In genomic region chr3:188905991-188906635, GRCh38 we compare ENCODE assay signal across 21 cellular contexts.
A peak's percentile ranks its signal among the peaks of the same experiment; 100 is the strongest.
DNase-seq lines count a peak whose midpoint lies in the region; FAIRE-seq and TF ChIP-seq lines count a peak whose summit lies in the region.
"Had no signal": no experiment of that assay in that cellular context is flagged by ENCODE, and none has a peak within 500 bp of the region (broad histone marks: within the 10 kb centered on the region; RNA-seq: fewer than 3 reads in every experiment).

No MANE protein-coding gene starts in this region.

- H3K4me2 ChIP-seq in mesenchymal stem cell (ENCODE audit: low read length, poor library complexity, severe bottlenecking), result no peak overlapping the region

- H3K79me1 ChIP-seq in mesenchymal stem cell (replicated peaks; ENCODE audit: low read length, poor library complexity, severe bottlenecking), result no peaks in the 10 kb centered on the region

- no peak overlapping the region for H3K4me3 ChIP-seq in Jurkat, Clone E6-1 (ENCODE audit: low read length)
- H3K4me3 ChIP-seq in dorsolateral prefrontal cortex, result no peak overlapping the region
- no peak overlapping the region for H3K4me3 ChIP-seq in mesenchymal stem cell (ENCODE audit: insufficient read depth in 1 of 2, low read depth in 1 of 2, low read length in 2 of 2)
- H3K4me3 ChIP-seq in testis, result no peak overlapping the region
- H3K4me3 ChIP-seq: prostate gland, suprapubic skin had no signal

- no peak overlapping the region for H3K14ac ChIP-seq in mesenchymal stem cell (ENCODE audit: low read length in 2 of 2)

- no peak for TF ChIP-seq POLR2A in testis (IDR thresholded peaks at IDR 0.05)

- H2BK5ac ChIP-seq in mesenchymal stem cell (ENCODE audit: low read depth, low read length, poor library complexity, severe bottlenecking), result no peak overlapping the region

- H3K4me1 ChIP-seq in mesenchymal stem cell (ENCODE audit: control insufficient read depth, insufficient read depth, low read depth, low read length) (no peaks in the 10 kb centered on the region), testis (peaks cover 9% of the 10 kb centered on the region)
- H3K4me1 ChIP-seq: prostate gland had no signal

- intact Hi-C loops in dorsolateral prefrontal cortex (cut with DNase I), result no loop called here
- intact Hi-C loops in testis (cut with DNase I; ENCODE audit: low total_unique reads), result no loop called here

- H3K9me3 ChIP-seq in mesenchymal stem cell (ENCODE audit: control insufficient read depth, low read length), result no peaks in the 10 kb centered on the region
- H3K9me3 ChIP-seq in testis, result no peaks in the 10 kb centered on the region
- H3K9me3 ChIP-seq: prostate gland, suprapubic skin had no signal

- no peak overlapping the region for H3K18ac ChIP-seq in mesenchymal stem cell (ENCODE audit: low read depth in 1 of 2, low read length in 2 of 2)

- no peak overlapping the region for H2AK5ac ChIP-seq in mesenchymal stem cell (ENCODE audit: low read length, severe bottlenecking)

- H3K27me3 ChIP-seq in dorsolateral prefrontal cortex (no peaks in the 10 kb centered on the region), mesenchymal stem cell (ENCODE audit: control insufficient read depth in 1 of 2, insufficient read depth in 1 of 2, low read length in 2 of 2) (no peaks in the 10 kb centered on the region), testis (no peaks in the 10 kb centered on the region)
- H3K27me3 ChIP-seq: suprapubic skin had no signal

- WGBS in mesenchymal stem cell, result 96% methylated on average over 6 of the region's 10 CpGs
- WGBS in testis, 2 donors, result 73 to 93% methylated on average over 10 of the region's 10 CpGs

- no peak for FAIRE-seq in GM19239 (lab: Jason Lieb, UNC)
- FAIRE-seq: GM18507, kidney, small intestine had no signal

- H2BK12ac ChIP-seq in mesenchymal stem cell (ENCODE audit: low read length in 2 of 2), result peak overlapping the region in 1 of 2 experiments; percentile 73

- H3K23ac ChIP-seq in mesenchymal stem cell (ENCODE audit: low read length in 2 of 2), result no peak overlapping the region

- H4K8ac ChIP-seq in mesenchymal stem cell (ENCODE audit: low read length), result peak overlapping the region; percentile 35

- no peak overlapping the region for H2BK15ac ChIP-seq in mesenchymal stem cell (ENCODE audit: low read depth, poor library complexity, severe bottlenecking)

- H3K9ac ChIP-seq in mesenchymal stem cell (ENCODE audit: low read length), result no peak overlapping the region

- TF ChIP-seq CTCF in dorsolateral prefrontal cortex (IDR thresholded peaks at IDR 0.05 in 54 of 56, conservative IDR thresholded peaks at IDR 0.05 in 2 of 56; ENCODE audit: low read depth in 1 of 56, partially characterized antibody in 56 of 56), result no peak
- TF ChIP-seq CTCF in testis (IDR thresholded peaks at IDR 0.05), result no peak

- H3K36me3 ChIP-seq in mesenchymal stem cell (ENCODE audit: control insufficient read depth in 1 of 2, insufficient read depth in 2 of 2, low read depth in 1 of 2, low read length in 2 of 2), result peaks cover 0 to 6% of the 10 kb centered on the region in 2 experiments
- no peaks in the 10 kb centered on the region for H3K36me3 ChIP-seq in testis (ENCODE audit: low read depth, missing control alignments)
- H3K36me3 ChIP-seq: prostate gland, suprapubic skin had no signal

- H4K91ac ChIP-seq in mesenchymal stem cell (ENCODE audit: low read length), result no peak overlapping the region

- H2AFZ ChIP-seq in mesenchymal stem cell (ENCODE audit: low read depth, low read length), result no peak overlapping the region

- DNase-seq in Jurkat, Clone E6-1 (ENCODE audit: low read depth, low spot score), result peak; percentile 37
- peak in 8 of 10 donors; percentile 20 to 79 (median 58) for DNase-seq in dorsolateral prefrontal cortex
- DNase-seq in mesenchymal stem cell, result no peak
- peak; percentile 56 for DNase-seq in testis
- DNase-seq in GM19239 (ENCODE audit: insufficient read length, low spot score), result no peak
- no peak for DNase-seq in DMS53 treated with DMSO at 0.1 percent for 48 hours (lab: John Stamatoyannopoulos, UW; ENCODE audit: unreplicated experiment)
- no peak for DNase-seq in HUDEP-2 (lab: John Stamatoyannopoulos, UW; ENCODE audit: unreplicated experiment in 76 of 76)
- DNase-seq: activated CD4-positive, alpha-beta T cell treated with anti-CD3 and anti-CD28 coated beads, Interleukin-2, amount 50 U/mL, for 4 hours; activated naive CD4-positive, alpha-beta T cell; Kasumi-1; kidney; natural killer cell; NCI-H526 treated with DMSO at 0.1 percent for 48 hours; PC-3; SIG-M5; small intestine; stimulated activated CD8-positive, alpha-beta memory T cell treated with anti-CD3 and anti-CD28 coated beads, Interleukin-4, amount 100 ng/mL, for 48 hours; T-helper 1 cell had no signal

- peak overlapping the region in 3 of 59 donors; percentile 8 to 41 (median 37) for H3K27ac ChIP-seq in dorsolateral prefrontal cortex
- H3K27ac ChIP-seq in mesenchymal stem cell (ENCODE audit: low read length, poor library complexity, severe bottlenecking), result no peak overlapping the region
- no peak overlapping the region for H3K27ac ChIP-seq in testis
- H3K27ac ChIP-seq: prostate gland, suprapubic skin had no signal

- H2BK120ac ChIP-seq in mesenchymal stem cell (ENCODE audit: low read depth, low read length), result no peak overlapping the region

- H3K4ac ChIP-seq in mesenchymal stem cell (ENCODE audit: low read depth in 1 of 2, low read length in 2 of 2), result no peak overlapping the region

Comparison
In these comparisons a context has a peak if more than half of its experiments do, and no peak if none do; other contexts are left out.
1. DNase-seq: peak in Jurkat, Clone E6-1 (single experiment), dorsolateral prefrontal cortex (8 of 10) and testis (single experiment); none in mesenchymal stem cell (single experiment), GM19239 (single experiment), DMS53 treated with DMSO at 0.1 percent for 48 hours (single experiment) and HUDEP-2 (0 of 76).